9 cellular contexts compared by ENCODE assay signal in the genomic region with DNA sequence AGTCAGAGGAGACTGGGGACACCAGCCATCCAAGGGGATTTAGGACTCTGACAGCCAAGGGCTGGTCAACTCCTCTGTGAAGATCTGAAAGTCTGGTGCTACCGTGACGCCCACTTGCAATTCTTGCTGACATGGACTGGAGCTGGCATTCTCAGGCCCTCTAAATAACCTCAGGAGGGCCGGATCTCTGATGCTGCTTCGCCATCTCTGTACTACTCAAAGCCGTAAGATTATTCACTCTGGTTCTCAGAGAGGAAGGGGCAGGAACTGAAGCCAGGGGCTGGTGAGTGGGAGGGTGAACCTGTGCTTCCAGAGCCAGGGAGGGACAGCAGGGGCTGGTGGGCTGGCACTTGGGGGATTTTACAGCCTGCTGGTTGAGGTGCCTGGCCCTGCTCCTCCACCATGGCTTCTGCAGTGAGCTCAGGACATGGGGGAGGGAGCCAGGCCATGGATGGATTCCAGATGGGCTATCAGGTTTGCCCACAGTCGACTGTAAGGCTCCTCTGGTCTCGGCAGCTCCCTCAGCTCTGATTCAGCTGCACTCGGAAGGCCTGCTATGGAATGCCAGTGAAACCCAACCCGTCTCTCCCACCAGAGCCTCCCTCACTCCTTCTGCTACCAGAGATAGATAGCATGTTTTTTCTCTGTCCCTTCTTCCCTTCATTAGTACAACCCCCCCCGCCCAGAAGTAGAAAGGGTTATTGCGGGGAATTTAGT.
DNase-seq lines count a peak whose midpoint lies in the region; ATAC-seq and TF ChIP-seq lines count a peak whose summit lies in the region.
"Had no signal": no experiment of that assay in that cellular context is flagged by ENCODE, and none has a peak within 500 bp of the region (broad histone marks: within the 10 kb centered on the region; RNA-seq: fewer than 3 reads in every experiment).

No MANE protein-coding gene starts in this region.

- H3K27me3 ChIP-seq in GM23248 (replicated peaks; ENCODE audit: insufficient read depth) = no peaks in the 10 kb centered on the region
- no peaks in the 10 kb centered on the region for H3K27me3 ChIP-seq in right atrium auricular region
- H3K27me3 ChIP-seq in smooth muscle cell (ENCODE audit: low read depth) = no peaks in the 10 kb centered on the region
- peaks cover 6% of the 10 kb centered on the region for H3K27me3 ChIP-seq in CD4-positive, alpha-beta T cell (ENCODE audit: control insufficient read depth, insufficient read depth, low read length)
- H3K27me3 ChIP-seq in left lung = no peaks in the 10 kb centered on the region

- peak; percentile 80 for DNase-seq in GM23248
- no peak for DNase-seq in WTC11 (ENCODE audit: low spot score)
- DNase-seq in right atrium auricular region (ENCODE audit: low spot score) = peak; percentile 66
- DNase-seq in smooth muscle cell (lab: John Stamatoyannopoulos, UW; ENCODE audit: unreplicated experiment) = peak; percentile 21
- no peak for DNase-seq in GM10248 (ENCODE audit: extremely low spot score)
- no peak for DNase-seq in CD4-positive, alpha-beta T cell
- no peak for DNase-seq in left lung
- DNase-seq: Karpas-422 had no signal

- POLR2A ChIA-PET in WTC11 (lab: Charles Lee) = no interaction called here
- POLR2A ChIA-PET in GM10248 (lab: Yijun Ruan, JAX) = no interaction called here
- POLR2A ChIA-PET in CD4-positive, alpha-beta T cell (lab: Charles Lee) = no interaction called here

- H3K9me3 Mint-ChIP-seq in WTC11 = no peaks in the 10 kb centered on the region
- no peaks in the 10 kb centered on the region for H3K9me3 Mint-ChIP-seq in CD4-positive, alpha-beta T cell

- H3K4me1 Mint-ChIP-seq in WTC11 = peaks cover 51% of the 10 kb centered on the region
- no peaks in the 10 kb centered on the region for H3K4me1 Mint-ChIP-seq in CD4-positive, alpha-beta T cell (ENCODE audit: low read depth)

- H3F3A ChIP-seq in GM23248 (ENCODE audit: insufficient read depth) (0 out of 2 replicates have a peak, but pooled peaks cover 8% of the 10 kb centered on the region), smooth muscle cell (ENCODE audit: low read depth) (peaks cover 3% of the 10 kb centered on the region)

- CTCF ChIA-PET in WTC11 (lab: Charles Lee) (interaction anchor here (0.6 to 6.1 kb wide), 5 partner anchors 17 to 492 kb away, joined by 3 to 42 read pairs (median 3); no protein-coding TSS in a partner anchor), GM10248 (lab: Yijun Ruan, JAX) (interaction anchor here (1.1 to 2.3 kb wide), 5 partner anchors 12 to 105 kb away, joined by 3 to 6 read pairs (median 4); no protein-coding TSS in a partner anchor)
- CTCF ChIA-PET in CD4-positive, alpha-beta T cell (lab: Charles Lee) = no interaction called here

- H3K27ac ChIP-seq in GM23248 (0 out of 2 replicates have a peak overlapping the region, but pooled peaks have one; percentile 22), right atrium auricular region (peak overlapping the region in 1 of 2 donors; percentile 5), smooth muscle cell (ENCODE audit: low read depth) (peak overlapping the region; percentile 59), left lung (no peak overlapping the region)
- no peak overlapping the region for H3K27ac ChIP-seq in CD4-positive, alpha-beta T cell (ENCODE audit: low read depth, low read length)

- no peak overlapping the region for H3K9ac ChIP-seq in GM23248
- no peak overlapping the region for H3K9ac ChIP-seq in smooth muscle cell (ENCODE audit: low read depth)

- H3K4me3 ChIP-seq in GM23248 (no peak overlapping the region), right atrium auricular region (no peak overlapping the region), smooth muscle cell (no peak overlapping the region), left lung (no peak overlapping the region)

- WGBS in GM23248 (ENCODE audit: low coverage in 1 of 2, low lambda C conversion rate in 2 of 2, missing lambda C conversion rate in 2 of 2), 2 experiments = 76 to 77% methylated on average over 11 of the region's 11 CpGs
- 25% methylated on average over 11 of the region's 11 CpGs for WGBS in smooth muscle cell (ENCODE audit: low lambda C conversion rate)

- no peak overlapping the region for H3K27ac Mint-ChIP-seq in WTC11
- no peak overlapping the region for H3K27ac Mint-ChIP-seq in CD4-positive, alpha-beta T cell

- in situ Hi-C loops in GM23248 (cut with MboI) = no loop called here

- H3K79me2 ChIP-seq in GM23248 (ENCODE audit: insufficient read depth) (no peaks in the 10 kb centered on the region; the same call in 1 of the 2 replicates), smooth muscle cell (ENCODE audit: low read depth) (no peaks in the 10 kb centered on the region)

- H2AFZ ChIP-seq in GM23248 = no peak overlapping the region
- no peak overlapping the region for H2AFZ ChIP-seq in smooth muscle cell (ENCODE audit: low read depth)

- H3K4me3 Mint-ChIP-seq in WTC11 = no peak overlapping the region
- no peak overlapping the region for H3K4me3 Mint-ChIP-seq in CD4-positive, alpha-beta T cell

- TF ChIP-seq CTCF in WTC11 (IDR thresholded peaks at IDR 0.05) (no peak), right atrium auricular region (IDR thresholded peaks at IDR 0.05) (no peak), smooth muscle cell (IDR thresholded peaks at IDR 0.05; ENCODE audit: borderline replicate concordance, insufficient read depth, poor library complexity, severe bottlenecking) (no peak), GM10248 (IDR thresholded peaks at IDR 0.05; ENCODE audit: control extremely low read depth, extremely low read depth, low read depth, missing control alignments) (no peak), left lung (IDR thresholded peaks at IDR 0.05) (no peak)
- TF ChIP-seq CTCF in CD4-positive, alpha-beta T cell (IDR thresholded peaks at IDR 0.05) = no peak

- intact Hi-C loops in CD4-positive, alpha-beta T cell (cut with DNase I, micrococcal nuclease) = no loop called here
- intact Hi-C loops in left lung (cut with DNase I) = no loop called here

- H3K27me3 Mint-ChIP-seq in WTC11 (ENCODE audit: low read depth) = no peaks in the 10 kb centered on the region; the same call in 1 of the 2 replicates
- peaks cover 29% of the 10 kb centered on the region for H3K27me3 Mint-ChIP-seq in CD4-positive, alpha-beta T cell

- H3K4me2 ChIP-seq in GM23248 (ENCODE audit: unreplicated experiment) = no peak overlapping the region
- H3K4me2 ChIP-seq in smooth muscle cell = peak overlapping the region; percentile 44

- no peaks in the 10 kb centered on the region for H3K36me3 ChIP-seq in GM23248 (ENCODE audit: low read depth)
- no peaks in the 10 kb centered on the region for H3K36me3 ChIP-seq in right atrium auricular region
- no peaks in the 10 kb centered on the region for H3K36me3 ChIP-seq in smooth muscle cell (ENCODE audit: low read depth)
- no peaks in the 10 kb centered on the region for H3K36me3 ChIP-seq in left lung

- H3K9me2 ChIP-seq in GM23248 (ENCODE audit: insufficient read depth) = no peaks in the 10 kb centered on the region

- no peaks in the 10 kb centered on the region for H3K36me3 Mint-ChIP-seq in WTC11
- no peaks in the 10 kb centered on the region for H3K36me3 Mint-ChIP-seq in CD4-positive, alpha-beta T cell (ENCODE audit: low read depth)

- peak; percentile 37 for ATAC-seq in WTC11
- ATAC-seq in CD4-positive, alpha-beta T cell (ENCODE audit: poor library complexity) = no peak
- ATAC-seq in left lung = no peak
- no peak for ATAC-seq in HG02981 (IDR thresholded peaks at IDR 0.05; ENCODE audit: unreplicated experiment)

- H3K9me3 ChIP-seq in GM23248 (ENCODE audit: low read depth) (no peaks in the 10 kb centered on the region), right atrium auricular region (no peaks in the 10 kb centered on the region), smooth muscle cell (replicated peaks; ENCODE audit: low read depth) (no peaks in the 10 kb centered on the region), left lung (no peaks in the 10 kb centered on the region)
- H3K9me3 ChIP-seq in CD4-positive, alpha-beta T cell (ENCODE audit: control insufficient read depth, low read length) = no peaks in the 10 kb centered on the region

- peaks cover 38% of the 10 kb centered on the region for H3K4me1 ChIP-seq in GM23248 (ENCODE audit: insufficient read depth)
- H3K4me1 ChIP-seq in right atrium auricular region = peaks cover 0 to 84% of the 10 kb centered on the region in 2 donors
- peaks cover 48% of the 10 kb centered on the region for H3K4me1 ChIP-seq in smooth muscle cell (ENCODE audit: low read depth)
- peaks cover 34 to 61% of the 10 kb centered on the region in 2 donors for H3K4me1 ChIP-seq in left lung

- no peaks in the 10 kb centered on the region for H4K20me1 ChIP-seq in GM23248 (ENCODE audit: insufficient read depth)
- peaks cover 16% of the 10 kb centered on the region for H4K20me1 ChIP-seq in smooth muscle cell (ENCODE audit: low read depth)

TF ChIP-seq in WTC11, 78 proteins besides CTCF, POLR2A, EP300 and RAD21:
- TF ChIP-seq PRRX2 (CRISPR knock-in tag; IDR thresholded peaks at IDR 0.05) = no peak
- TF ChIP-seq, protein P1, sequence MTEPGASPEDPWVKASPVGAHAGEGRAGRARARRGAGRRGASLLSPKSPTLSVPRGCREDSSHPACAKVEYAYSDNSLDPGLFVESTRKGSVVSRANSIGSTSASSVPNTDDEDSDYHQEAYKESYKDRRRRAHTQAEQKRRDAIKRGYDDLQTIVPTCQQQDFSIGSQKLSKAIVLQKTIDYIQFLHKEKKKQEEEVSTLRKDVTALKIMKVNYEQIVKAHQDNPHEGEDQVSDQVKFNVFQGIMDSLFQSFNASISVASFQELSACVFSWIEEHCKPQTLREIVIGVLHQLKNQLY (CRISPR knock-in tag; IDR thresholded peaks at IDR 0.05) = no peak

Comparison
In these comparisons a context has a peak if more than half of its experiments do, and no peak if none do; other contexts are left out.
1. DNase-seq: peak in GM23248 (single experiment), right atrium auricular region (single experiment) and smooth muscle cell (single experiment); none in WTC11 (single experiment), GM10248 (single experiment), CD4-positive, alpha-beta T cell (0 of 10) and left lung (0 of 2).
2. H3K27ac ChIP-seq: peak in GM23248 (single experiment) and smooth muscle cell (single experiment); none in CD4-positive, alpha-beta T cell (single experiment) and left lung (0 of 2).